In genomic region chr21:36927718-36928117, GRCh38 we compare ENCODE assay signal across 1 cellular context.
TF ChIP-seq lines count a peak whose summit lies in the region.

No MANE protein-coding gene starts in this region.

TF ChIP-seq in K562, 482 proteins besides CTCF, POLR2A, EP300 and RAD21 (continued from another document):
- TF ChIP-seq ZBTB40 (IDR thresholded peaks at IDR 0.05) (0 out of 2 replicates have a peak, but pooled peaks have one; percentile 38), ZBTB40 (CRISPR knock-in tag; IDR thresholded peaks at IDR 0.05) (no peak), CC2D1A (IDR thresholded peaks at IDR 0.05) (peak; percentile 40; the same call in 1 of the 2 replicates)
TF ChIP-seq in K562: peak in this region for 10.
